1 cellular context compared by ENCODE assay signal in the genomic region with DNA sequence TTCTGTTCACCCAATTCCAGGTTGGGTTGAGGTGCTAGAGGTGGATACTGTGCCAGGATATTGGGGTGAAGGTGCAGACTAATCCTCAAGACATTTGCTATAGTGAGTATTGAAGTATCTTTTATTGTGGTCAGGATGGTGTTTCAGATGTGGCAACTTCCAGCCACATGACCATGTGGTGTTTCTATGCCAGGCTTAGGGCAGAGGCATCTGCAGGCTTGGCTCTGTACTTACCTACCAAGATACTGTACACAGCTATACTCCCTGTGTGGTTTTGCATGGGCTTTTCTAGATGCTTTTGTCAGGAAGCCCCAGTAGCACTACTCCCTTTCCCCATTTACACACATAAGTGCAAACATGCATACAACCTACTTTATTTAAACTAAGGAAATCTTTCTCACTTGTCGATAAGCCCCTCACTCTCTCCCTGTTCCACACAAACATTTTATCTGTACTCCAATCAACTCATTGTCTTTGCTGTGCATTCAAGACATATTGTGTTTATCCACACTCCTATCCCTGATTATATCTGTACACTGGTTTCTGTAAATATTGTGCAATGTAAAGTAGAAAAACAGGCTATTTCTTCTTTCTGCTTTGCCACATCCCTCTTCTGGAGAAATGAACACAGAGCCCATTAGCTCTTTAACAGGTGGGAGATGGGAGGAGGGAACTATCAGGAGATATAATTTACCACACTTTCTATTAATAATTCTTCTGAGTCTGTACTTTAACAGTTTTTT.
A peak's percentile ranks its signal among the peaks of the same experiment; 100 is the strongest.
TF ChIP-seq lines count a peak whose summit lies in the region.

No MANE protein-coding gene starts in this region.

TF ChIP-seq in K562, 482 proteins besides CTCF, POLR2A, EP300 and RAD21 (continued from another document):
- TF ChIP-seq CEBPG (CRISPR knock-in tag; IDR thresholded peaks at IDR 0.05) (no peak), CEBPG (tag; conservative IDR thresholded peaks at IDR 0.05 in 1 of 2, IDR thresholded peaks at IDR 0.05 in 1 of 2) (peak; percentile 27 to 79; a peak in 3 of 4 replicates), CEBPB (tag; IDR thresholded peaks at IDR 0.05) (peak; percentile 70)
TF ChIP-seq in K562: peak in this region for 2.
